In genomic region chr1:26281091-26281958, GRCh38 we compare ENCODE assay signal across 8 cellular contexts. TPM values are rescaled to one million over a fixed set of nuclear protein-coding genes. Genes with fewer than 3 reads are reported as not detected.
DNase-seq lines count a peak whose midpoint lies in the region; ATAC-seq and TF ChIP-seq lines count a peak whose summit lies in the region.

No MANE protein-coding gene starts in this region.

- H3K4me3 Mint-ChIP-seq in activated naive CD8-positive, alpha-beta T cell treated with anti-CD3 and anti-CD28 coated beads, Interleukin-2, amount 10 ng/mL, durations not matched to agents 7 days and 5 days = peak overlapping the region; percentile 98

- H3K27me3 ChIP-seq in right atrium auricular region = no peaks in the 10 kb centered on the region
- no peaks in the 10 kb centered on the region for H3K27me3 ChIP-seq in kidney epithelial cell (ENCODE audit: control insufficient read depth, insufficient read depth, low read length)

- no peak for ATAC-seq in left ventricle myocardium superior
- ATAC-seq in activated naive CD8-positive, alpha-beta T cell treated with anti-CD3 and anti-CD28 coated beads, Interleukin-2, amount 10 ng/mL, durations not matched to agents 7 days and 5 days (ENCODE audit: low read depth) = no peak
- no peak for ATAC-seq in GM21390 (IDR thresholded peaks at IDR 0.05; ENCODE audit: unreplicated experiment)

- peak overlapping the region; percentile 89 for H3K27ac Mint-ChIP-seq in activated naive CD8-positive, alpha-beta T cell treated with anti-CD3 and anti-CD28 coated beads, Interleukin-2, amount 10 ng/mL, durations not matched to agents 7 days and 5 days

- WGBS in urinary bladder = 90% methylated on average over 5 of the region's 5 CpGs

- DNase-seq in right atrium auricular region (ENCODE audit: low spot score) = no peak
- no peak for DNase-seq in left ventricle myocardium superior
- DNase-seq in activated naive CD8-positive, alpha-beta T cell treated with anti-CD3 and anti-CD28 coated beads, Interleukin-2, amount 10 ng/mL, durations not matched to agents 7 days and 5 days = no peak
- DNase-seq in kidney epithelial cell (ENCODE audit: low read depth) = no peak
- DNase-seq in LoVo (ENCODE audit: low spot score) = no peak
- no peak for DNase-seq in activated CD4-positive, CD25-positive, alpha-beta regulatory T cell (lab: John Stamatoyannopoulos, UW)

- H3K9me3 ChIP-seq in right atrium auricular region = no peaks in the 10 kb centered on the region

- no peaks in the 10 kb centered on the region for H3K9me3 Mint-ChIP-seq in activated naive CD8-positive, alpha-beta T cell treated with anti-CD3 and anti-CD28 coated beads, Interleukin-2, amount 10 ng/mL, durations not matched to agents 7 days and 5 days

- peaks cover 66% of the 10 kb centered on the region for H3K4me1 Mint-ChIP-seq in activated naive CD8-positive, alpha-beta T cell treated with anti-CD3 and anti-CD28 coated beads, Interleukin-2, amount 10 ng/mL, durations not matched to agents 7 days and 5 days

- H3K27me3 Mint-ChIP-seq in activated naive CD8-positive, alpha-beta T cell treated with anti-CD3 and anti-CD28 coated beads, Interleukin-2, amount 10 ng/mL, durations not matched to agents 7 days and 5 days = no peaks in the 10 kb centered on the region

- POLR2A ChIA-PET in activated naive CD8-positive, alpha-beta T cell treated with anti-CD3 and anti-CD28 coated beads, Interleukin-2, amount 10 ng/mL, durations not matched to agents 7 days and 5 days (lab: Charles Lee) = interaction anchor here (0.5 to 20.6 kb wide), 13 partner anchors 8 to 170 kb away, joined by 3 to 1079 read pairs (median 4); partner anchors contain the start of genes CD52, PDIK1L and UBXN11

- peaks cover 0 to 95% of the 10 kb centered on the region in 2 donors for H3K4me1 ChIP-seq in right atrium auricular region
- H3K4me1 ChIP-seq in urinary bladder (ENCODE audit: insufficient read depth) = no peaks in the 10 kb centered on the region

- H3K36me3 Mint-ChIP-seq in activated naive CD8-positive, alpha-beta T cell treated with anti-CD3 and anti-CD28 coated beads, Interleukin-2, amount 10 ng/mL, durations not matched to agents 7 days and 5 days = peaks cover 29% of the 10 kb centered on the region

- intact Hi-C loops in left ventricle myocardium superior (cut with micrococcal nuclease) = no loop called here

- H3K27ac ChIP-seq in right atrium auricular region (peak overlapping the region; percentile 93 to 97), urinary bladder (ENCODE audit: low read depth) (peak overlapping the region; percentile 28)

- no peak for TF ChIP-seq CTCF in right atrium auricular region (IDR thresholded peaks at IDR 0.05)
- TF ChIP-seq CTCF in kidney epithelial cell (IDR thresholded peaks at IDR 0.05; ENCODE audit: insufficient read depth, low read length, poor library complexity, severe bottlenecking) = no peak

- H3K36me3 ChIP-seq in right atrium auricular region (peaks cover 18% of the 10 kb centered on the region), kidney epithelial cell (ENCODE audit: control insufficient read depth, insufficient read depth, low read length) (no peaks in the 10 kb centered on the region), urinary bladder (ENCODE audit: insufficient read depth) (no peaks in the 10 kb centered on the region)

- H3K4me3 ChIP-seq in right atrium auricular region (peak overlapping the region; percentile 73 to 86), kidney epithelial cell (ENCODE audit: low read depth, low read length) (peak overlapping the region; percentile 77), urinary bladder (ENCODE audit: low read depth, low read length) (no peak overlapping the region)

RNA-seq across cellular contexts. Expression of gene SH3BGRL3, which starts 1.4 kb away (rescaled TPM):
- 10 to 100 TPM; 24.8 to 66.0 TPM for total RNA-seq in right atrium auricular region
- 34.7 TPM for total RNA-seq in left ventricle myocardium superior
- 100 to 1,000 TPM; 531 to 542 TPM for total RNA-seq in activated naive CD8-positive, alpha-beta T cell treated with anti-CD3 and anti-CD28 coated beads, Interleukin-2, amount 10 ng/mL, durations not matched to agents 7 days and 5 days
- total RNA-seq in kidney epithelial cell = 113 and 133 TPM in 2 replicates
- 12.3 TPM for total RNA-seq in urinary bladder
- 123 TPM for polyA plus RNA-seq in urinary bladder

RNA-seq across cellular contexts. Expression of gene UBXN11, which starts 25.1 kb away (rescaled TPM):
- 1 to 10 TPM; 4.5 to 7.4 TPM for total RNA-seq in right atrium auricular region
- 9.7 TPM for total RNA-seq in left ventricle myocardium superior
- total RNA-seq in activated naive CD8-positive, alpha-beta T cell treated with anti-CD3 and anti-CD28 coated beads, Interleukin-2, amount 10 ng/mL, durations not matched to agents 7 days and 5 days = 10 to 100 TPM; 60.5 to 64.1 TPM
- total RNA-seq in kidney epithelial cell = 9.4 and 10.2 TPM in 2 replicates
- total RNA-seq in urinary bladder = 3.5 TPM
- 12.2 TPM for polyA plus RNA-seq in urinary bladder

RNA-seq across cellular contexts. Expression of gene CD52, which starts 36.4 kb away (rescaled TPM):
- 1 to 10 TPM; 4.9 to 5.8 TPM for total RNA-seq in right atrium auricular region
- 6.3 TPM for total RNA-seq in left ventricle myocardium superior
- total RNA-seq in activated naive CD8-positive, alpha-beta T cell treated with anti-CD3 and anti-CD28 coated beads, Interleukin-2, amount 10 ng/mL, durations not matched to agents 7 days and 5 days = 1,000 to 10,000 TPM; 1,078 to 1,088 TPM
- total RNA-seq in kidney epithelial cell = 1.2 TPM in 1 of 2 replicates, not detected in the other
- total RNA-seq in urinary bladder = 3.3 TPM
- 17.0 TPM for polyA plus RNA-seq in urinary bladder

RNA-seq across cellular contexts. Expression of gene CEP85, which starts 47.3 kb away (rescaled TPM):
- total RNA-seq in right atrium auricular region = 100 to 1,000 TPM in 1 of 2 donors, 10 to 100 TPM in 1; 31.2 to 104 TPM
- 91.1 TPM for total RNA-seq in left ventricle myocardium superior
- 10 to 100 TPM; 36.0 to 37.2 TPM for total RNA-seq in activated naive CD8-positive, alpha-beta T cell treated with anti-CD3 and anti-CD28 coated beads, Interleukin-2, amount 10 ng/mL, durations not matched to agents 7 days and 5 days
- 7.5 and 9.7 TPM in 2 replicates for total RNA-seq in kidney epithelial cell
- 13.5 TPM for total RNA-seq in urinary bladder
- polyA plus RNA-seq in urinary bladder = 4.3 TPM

Comparison
In these comparisons a context has a peak if more than half of its experiments do, and no peak if none do; other contexts are left out.
1. RNA of gene CD52, which starts 36.4 kb away (total RNA-seq): 1,078 to 1,088 TPM in activated naive CD8-positive, alpha-beta T cell treated with anti-CD3 and anti-CD28 coated beads, Interleukin-2, amount 10 ng/mL, durations not matched to agents 7 days and 5 days; 6.3 TPM in left ventricle myocardium superior (single experiment), 4.9 to 5.8 TPM in right atrium auricular region, 3.3 TPM in urinary bladder (single experiment) and 1.2 TPM in kidney epithelial cell; every median in the first group is over 100 times any median in the second.